In genomic region chr3:112512320-112512719, GRCh38 we compare ENCODE assay signal across 2 cellular contexts.
TF ChIP-seq lines count a peak whose summit lies in the region.

No MANE protein-coding gene starts in this region.

TF ChIP-seq in GM23338, 12 proteins besides CTCF, POLR2A, EP300 and RAD21:
- TF ChIP-seq NANOG (IDR thresholded peaks at IDR 0.05; ENCODE audit: borderline replicate concordance) (no peak), EZH2phosphoT487 (IDR thresholded peaks at IDR 0.05; ENCODE audit: unreplicated experiment) (no peak), ZNF331 (CRISPR knock-in tag; IDR thresholded peaks at IDR 0.05; ENCODE audit: low read depth) (no peak), POLR2AphosphoS5 (IDR thresholded peaks at IDR 0.05; ENCODE audit: low read depth) (no peak), JUNB (IDR thresholded peaks at IDR 0.05; ENCODE audit: unreplicated experiment) (no peak), ZNF114 (CRISPR knock-in tag; IDR thresholded peaks at IDR 0.05) (no peak), ZNF462 (CRISPR knock-in tag; IDR thresholded peaks at IDR 0.05) (no peak)
TF ChIP-seq in GM23338: peak in this region for 0.

TF ChIP-seq in SK-N-SH, 30 proteins besides CTCF, POLR2A, EP300 and RAD21:
- TF ChIP-seq YY1 (IDR thresholded peaks at IDR 0.05; ENCODE audit: low read depth) (no peak), JUND (IDR thresholded peaks at IDR 0.05) (no peak), RXRA (IDR thresholded peaks at IDR 0.05; ENCODE audit: borderline replicate concordance, low read depth) (no peak), USF1 (IDR thresholded peaks at IDR 0.05; ENCODE audit: borderline replicate concordance, low read depth) (no peak), RFX5 (IDR thresholded peaks at IDR 0.05; ENCODE audit: low read length) (no peak), TCF12 (IDR thresholded peaks at IDR 0.05) (no peak), MEF2A (IDR thresholded peaks at IDR 0.05; ENCODE audit: borderline replicate concordance, low read depth) (no peak), RCOR1 (IDR thresholded peaks at IDR 0.05; ENCODE audit: low read length) (no peak)
